ENCODE assay signal across 9 cellular contexts in genomic region chr16:56607675-56608042, GRCh38. TPM values are rescaled to one million over a fixed set of nuclear protein-coding genes. Genes with fewer than 3 reads are reported as not detected.
DNase-seq lines count a peak whose midpoint lies in the region; FAIRE-seq and TF ChIP-seq lines count a peak whose summit lies in the region.
"Had no signal": no experiment of that assay in that cellular context is flagged by ENCODE, and none has a peak within 500 bp of the region (broad histone marks: within the 10 kb centered on the region; RNA-seq: fewer than 3 reads in every experiment).

No MANE protein-coding gene starts in this region.

- H3K27me3 ChIP-seq in HL-60 (ENCODE audit: insufficient read depth, poor library complexity, severe bottlenecking) (no peaks in the 10 kb centered on the region), hepatocyte (peaks cover 4% of the 10 kb centered on the region), small intestine (ENCODE audit: control insufficient read depth in 2 of 2, insufficient read depth in 2 of 2, low read length in 2 of 2) (no peaks in the 10 kb centered on the region)

- peaks cover 2% of the 10 kb centered on the region for H3K27me3 Mint-ChIP-seq in activated CD4-positive, alpha-beta memory T cell treated with anti-CD3 and anti-CD28 coated beads, Interleukin-2, amount 10 ng/mL, durations not matched to agents 7 days and 5 days

- H3K79me2 ChIP-seq in hepatocyte, result no peaks in the 10 kb centered on the region

- H3K4me2 ChIP-seq in hepatocyte, result peak overlapping the region; percentile 77

- peaks cover 43% of the 10 kb centered on the region for H3K4me1 Mint-ChIP-seq in activated CD4-positive, alpha-beta memory T cell treated with anti-CD3 and anti-CD28 coated beads, Interleukin-2, amount 10 ng/mL, durations not matched to agents 7 days and 5 days

- peak overlapping the region; percentile 53 for H3K27ac Mint-ChIP-seq in activated CD4-positive, alpha-beta memory T cell treated with anti-CD3 and anti-CD28 coated beads, Interleukin-2, amount 10 ng/mL, durations not matched to agents 7 days and 5 days

- POLR2A ChIA-PET in activated CD4-positive, alpha-beta memory T cell treated with anti-CD3 and anti-CD28 coated beads, Interleukin-2, amount 10 ng/mL, durations not matched to agents 7 days and 5 days (lab: Charles Lee), result interaction anchor here (1.4 to 7.4 kb wide), 4 partner anchors 11 to 75 kb away, joined by 4 to 96 read pairs (median 18); partner anchors contain the start of genes MT1E and MT1X

- no peaks in the 10 kb centered on the region for H3K9me3 Mint-ChIP-seq in activated CD4-positive, alpha-beta memory T cell treated with anti-CD3 and anti-CD28 coated beads, Interleukin-2, amount 10 ng/mL, durations not matched to agents 7 days and 5 days

- peak overlapping the region; percentile 93 for H3K4me3 Mint-ChIP-seq in activated CD4-positive, alpha-beta memory T cell treated with anti-CD3 and anti-CD28 coated beads, Interleukin-2, amount 10 ng/mL, durations not matched to agents 7 days and 5 days

- H3K27ac ChIP-seq in HL-60 (replicated peaks) (peak overlapping the region; percentile 67), hepatocyte (peak overlapping the region; percentile 87), small intestine (ENCODE audit: low read depth in 1 of 2, low read length in 1 of 2) (peak overlapping the region; percentile 66 to 90)

- H3K36me3 ChIP-seq in hepatocyte (replicated peaks; ENCODE audit: insufficient read depth, low read depth) (no peaks in the 10 kb centered on the region), small intestine (ENCODE audit: control insufficient read depth in 2 of 2, insufficient read depth in 2 of 2, low read length in 2 of 2) (no peaks in the 10 kb centered on the region)

- FAIRE-seq in small intestine (lab: Jason Lieb, UNC), result no peak

- no peaks in the 10 kb centered on the region for H3K9me2 ChIP-seq in hepatocyte (replicated peaks; ENCODE audit: insufficient read depth)

- H4K20me1 ChIP-seq in hepatocyte (ENCODE audit: insufficient read depth, poor library complexity, severe bottlenecking), result no peaks in the 10 kb centered on the region

- CTCF ChIA-PET in activated CD4-positive, alpha-beta memory T cell treated with anti-CD3 and anti-CD28 coated beads, Interleukin-2, amount 10 ng/mL, durations not matched to agents 7 days and 5 days (lab: Charles Lee), result no interaction called here

- no peaks in the 10 kb centered on the region for H3K36me3 Mint-ChIP-seq in activated CD4-positive, alpha-beta memory T cell treated with anti-CD3 and anti-CD28 coated beads, Interleukin-2, amount 10 ng/mL, durations not matched to agents 7 days and 5 days (ENCODE audit: low read depth)

- H3K4me3 ChIP-seq in HL-60 (replicated peaks; ENCODE audit: insufficient read depth, low read length), result peak overlapping the region; percentile 32; the same call in 1 of the 2 replicates
- no peak overlapping the region for H3K4me3 ChIP-seq in hepatocyte
- no peak overlapping the region for H3K4me3 ChIP-seq in small intestine (ENCODE audit: low read depth in 1 of 2, low read length in 2 of 2)

- DNase-seq in HL-60 (ENCODE audit: low read depth in 1 of 2, low spot score in 1 of 2) (no peak), hepatocyte (ENCODE audit: low spot score) (no peak), small intestine (no peak), SW480 (ENCODE audit: low spot score) (no peak), NCI-H1694 (lab: John Stamatoyannopoulos, UW) (no peak), NCI-H2029 treated with DMSO at 0.1 percent for 48 hours (lab: John Stamatoyannopoulos, UW) (no peak)
- DNase-seq in activated CD4-positive, alpha-beta memory T cell treated with anti-CD3 and anti-CD28 coated beads, Interleukin-2, amount 10 ng/mL, durations not matched to agents 7 days and 5 days, result no peak
- no peak for DNase-seq in stimulated activated naive CD4-positive, alpha-beta T cell treated with Interleukin-2 at 50 U/mL for 16 hours (lab: John Stamatoyannopoulos, UW)

- TF ChIP-seq CTCF in HL-60 (IDR thresholded peaks at IDR 0.05; ENCODE audit: insufficient read depth, low read length) (no peak), hepatocyte (IDR thresholded peaks at IDR 0.05; ENCODE audit: poor library complexity) (no peak)

- H3K9me3 ChIP-seq in hepatocyte (ENCODE audit: low read depth) (no peaks in the 10 kb centered on the region), small intestine (ENCODE audit: control insufficient read depth, low read depth) (no peaks in the 10 kb centered on the region)

- peaks cover 26% of the 10 kb centered on the region for H3K4me1 ChIP-seq in hepatocyte (ENCODE audit: insufficient read depth)
- H3K4me1 ChIP-seq in small intestine (ENCODE audit: control insufficient read depth in 2 of 2, insufficient read depth in 1 of 2, low read depth in 1 of 2, low read length in 1 of 2), result peaks cover 2 to 8% of the 10 kb centered on the region in 2 donors

- WGBS in hepatocyte (ENCODE audit: low lambda C conversion rate, missing lambda C conversion rate), result 83% methylated on average over 2 of the region's 2 CpGs
- WGBS in small intestine, 3 donors, result 67 to 76% (median 73%) methylated on average over 2 of the region's 2 CpGs

- no peak overlapping the region for H2AFZ ChIP-seq in hepatocyte

RNA-seq across cellular contexts. Expression of gene MT2A, which starts 0.7 kb away (rescaled TPM):
- total RNA-seq in activated CD4-positive, alpha-beta memory T cell treated with anti-CD3 and anti-CD28 coated beads, Interleukin-2, amount 10 ng/mL, durations not matched to agents 7 days and 5 days, result 10 to 100 TPM; 47.9 to 51.4 TPM
- total RNA-seq in hepatocyte, result 64.9 and 70.3 TPM in 2 replicates
- 914 and 1,143 TPM in 2 replicates for polyA plus RNA-seq in hepatocyte
- 100 to 1,000 TPM; 133 to 464 (median 153) TPM for polyA plus RNA-seq in small intestine

RNA-seq across cellular contexts. Expression of gene MT1E, which starts 17.9 kb away (rescaled TPM):
- 10 to 100 TPM; 10.4 to 12.3 TPM for total RNA-seq in activated CD4-positive, alpha-beta memory T cell treated with anti-CD3 and anti-CD28 coated beads, Interleukin-2, amount 10 ng/mL, durations not matched to agents 7 days and 5 days
- total RNA-seq in hepatocyte, result 42.3 and 65.5 TPM in 2 replicates
- 105 and 121 TPM in 2 replicates for polyA plus RNA-seq in hepatocyte
- 100 to 1,000 TPM in 1 of 3 donors, 10 to 100 TPM in 2; 75.0 to 151 (median 86.2) TPM for polyA plus RNA-seq in small intestine

RNA-seq across cellular contexts. Expression of gene MT3, which starts 18.3 kb away (rescaled TPM):
- 1 to 10 TPM; 1.8 to 2.5 TPM for total RNA-seq in activated CD4-positive, alpha-beta memory T cell treated with anti-CD3 and anti-CD28 coated beads, Interleukin-2, amount 10 ng/mL, durations not matched to agents 7 days and 5 days
- total RNA-seq in hepatocyte, result not detected in 2 replicates
- not detected in 2 replicates for polyA plus RNA-seq in hepatocyte
- 1 to 10 TPM in 1 of 3 donors, not detected in 2; 5.4 TPM for polyA plus RNA-seq in small intestine

RNA-seq across cellular contexts. Expression of gene MT1M, which starts 24.8 kb away (rescaled TPM):
- total RNA-seq in activated CD4-positive, alpha-beta memory T cell treated with anti-CD3 and anti-CD28 coated beads, Interleukin-2, amount 10 ng/mL, durations not matched to agents 7 days and 5 days, result not detected
- 0.60 TPM in 1 of 2 replicates, not detected in the other for total RNA-seq in hepatocyte
- polyA plus RNA-seq in hepatocyte, result 0.26 TPM in 1 of 2 replicates, not detected in the other
- polyA plus RNA-seq in small intestine, result 100 to 1,000 TPM in 1 of 3 donors, 10 to 100 TPM in 1, 1 to 10 TPM in 1; 3.5 to 106 (median 11.0) TPM
- total RNA-seq: cerebellum had no signal

RNA-seq across cellular contexts. Expression of gene MT1A, which starts 30.8 kb away (rescaled TPM):
- not detected for total RNA-seq in activated CD4-positive, alpha-beta memory T cell treated with anti-CD3 and anti-CD28 coated beads, Interleukin-2, amount 10 ng/mL, durations not matched to agents 7 days and 5 days
- not detected in 2 replicates for total RNA-seq in hepatocyte
- polyA plus RNA-seq in hepatocyte (1.9 and 2.7 TPM in 2 replicates), small intestine (100 to 1,000 TPM in 1 of 3 donors, 10 to 100 TPM in 2; 20.4 to 240 (median 22.2) TPM)
- total RNA-seq: cerebellum had no signal
